ENCODE assay signal across 11 cellular contexts in the genomic region with DNA sequence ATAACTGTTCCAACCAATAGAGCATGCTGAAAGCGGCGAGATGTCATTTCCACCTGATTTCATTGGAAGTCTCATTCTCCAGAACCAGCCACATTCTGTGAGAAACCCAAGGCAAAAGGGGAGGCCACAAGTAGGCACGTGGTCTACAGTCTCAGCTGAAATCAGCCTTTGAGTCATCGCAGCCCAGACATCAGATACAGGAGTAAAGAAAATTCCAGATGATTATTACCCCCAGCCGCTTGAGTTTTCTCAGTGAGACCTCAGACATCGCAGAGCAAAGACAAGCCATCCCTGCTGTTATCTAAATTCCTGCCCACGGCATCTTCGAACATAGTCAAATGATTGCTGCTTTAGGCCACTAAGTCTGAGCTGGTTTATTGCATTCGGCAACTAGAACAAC. TPM values are rescaled to one million over a fixed set of nuclear protein-coding genes. Genes with fewer than 3 reads are reported as not detected.
A peak's percentile ranks its signal among the peaks of the same experiment; 100 is the strongest.
DNase-seq lines count a peak whose midpoint lies in the region; ATAC-seq and TF ChIP-seq lines count a peak whose summit lies in the region.
"Had no signal": no experiment of that assay in that cellular context is flagged by ENCODE, and none has a peak within 500 bp of the region (broad histone marks: within the 10 kb centered on the region; RNA-seq: fewer than 3 reads in every experiment).

No MANE protein-coding gene starts in this region.

- TF ChIP-seq CTCF in right atrium auricular region (IDR thresholded peaks at IDR 0.05), result no peak
- no peak for TF ChIP-seq CTCF in gastroesophageal sphincter (IDR thresholded peaks at IDR 0.05)
- no peak for TF ChIP-seq CTCF in tibial artery (IDR thresholded peaks at IDR 0.05)
- TF ChIP-seq CTCF in mucosa of descending colon (IDR thresholded peaks at IDR 0.05), result no peak

- peak overlapping the region; percentile 35 for H3K4me3 Mint-ChIP-seq in activated T-helper 2 cell treated with anti-CD3 and anti-CD28 coated beads, Interferon-gamma antibody, Interleukin-2, Interleukin-4, amounts not matched to agents 10 μg/mL and 5 μg/mL and 100 μg/mL, durations not matched to agents 14 hours and 24 hours and 36 hours (ENCODE audit: low read depth)
- H3K4me3 Mint-ChIP-seq: memory B cell had no signal

- H3K27ac ChIP-seq in right atrium auricular region (peak overlapping the region; percentile 13 to 38), gastroesophageal sphincter (peak overlapping the region in 3 of 4 donors; percentile 4 to 72 (median 71)), tibial artery (peak overlapping the region; percentile 56 to 64)

- peaks cover 54% of the 10 kb centered on the region for H3K36me3 Mint-ChIP-seq in activated T-helper 2 cell treated with anti-CD3 and anti-CD28 coated beads, Interferon-gamma antibody, Interleukin-2, Interleukin-4, amounts not matched to agents 10 μg/mL and 5 μg/mL and 100 μg/mL, durations not matched to agents 14 hours and 24 hours and 36 hours (ENCODE audit: low read depth)

- no peaks in the 10 kb centered on the region for H3K9me3 Mint-ChIP-seq in activated T-helper 2 cell treated with anti-CD3 and anti-CD28 coated beads, Interferon-gamma antibody, Interleukin-2, Interleukin-4, amounts not matched to agents 10 μg/mL and 5 μg/mL and 100 μg/mL, durations not matched to agents 14 hours and 24 hours and 36 hours
- H3K9me3 Mint-ChIP-seq: memory B cell had no signal

- no peak for ATAC-seq in gastroesophageal sphincter
- no peak for ATAC-seq in mucosa of descending colon

- WGBS in gastroesophageal sphincter (ENCODE audit: low coverage in 1 of 2), 2 donors, result 94 to 96% methylated on average over 6 to 8 of the region's 9 CpGs

- no peak for TF ChIP-seq EP300 in gastroesophageal sphincter (IDR thresholded peaks at IDR 0.05)

- H3K36me3 ChIP-seq in right atrium auricular region (no peaks in the 10 kb centered on the region), gastroesophageal sphincter (no peaks in the 10 kb centered on the region), tibial artery (no peaks in the 10 kb centered on the region), mucosa of descending colon (ENCODE audit: low read depth) (no peaks in the 10 kb centered on the region)

- peak overlapping the region; percentile 81 for H3K27ac Mint-ChIP-seq in activated T-helper 2 cell treated with anti-CD3 and anti-CD28 coated beads, Interferon-gamma antibody, Interleukin-2, Interleukin-4, amounts not matched to agents 10 μg/mL and 5 μg/mL and 100 μg/mL, durations not matched to agents 14 hours and 24 hours and 36 hours
- H3K27ac Mint-ChIP-seq: memory B cell had no signal

- H3K9me3 ChIP-seq in right atrium auricular region, result no peaks in the 10 kb centered on the region
- H3K9me3 ChIP-seq in gastroesophageal sphincter, result no peaks in the 10 kb centered on the region
- no peaks in the 10 kb centered on the region for H3K9me3 ChIP-seq in tibial artery
- H3K9me3 ChIP-seq in mucosa of descending colon, result no peaks in the 10 kb centered on the region

- H3K4me3 ChIP-seq in right atrium auricular region, result no peak overlapping the region
- H3K4me3 ChIP-seq in gastroesophageal sphincter, result no peak overlapping the region
- H3K4me3 ChIP-seq in tibial artery, result no peak overlapping the region
- H3K4me3 ChIP-seq in mucosa of descending colon, result no peak overlapping the region

- intact Hi-C loops in cardiac septum (cut with DNase I) (no loop called here), tibial artery (cut with DNase I; ENCODE audit: low total_unique reads) (no loop called here), mucosa of descending colon (cut with DNase I, micrococcal nuclease) (no loop called here)
- intact Hi-C loops in activated T-helper 2 cell treated with anti-CD3 and anti-CD28 coated beads, Interferon-gamma antibody, Interleukin-2, Interleukin-4, amounts not matched to agents 10 μg/mL and 5 μg/mL and 100 μg/mL, durations not matched to agents 14 hours and 24 hours and 36 hours (cut with micrococcal nuclease), result loop anchor here (1.0 to 2.0 kb wide), 2 partner anchors 14 to 28 kb away; no protein-coding TSS in a partner anchor

- H3K4me1 ChIP-seq in right atrium auricular region (peaks cover 0 to 87% of the 10 kb centered on the region in 2 donors), gastroesophageal sphincter (peaks cover 4 to 85% (median 34%) of the 10 kb centered on the region in 3 donors), tibial artery (peaks cover 0 to 86% (median 63%) of the 10 kb centered on the region in 4 donors), mucosa of descending colon (ENCODE audit: low read depth) (peaks cover 31% of the 10 kb centered on the region)

- H3K27me3 ChIP-seq in right atrium auricular region, result no peaks in the 10 kb centered on the region
- no peaks in the 10 kb centered on the region for H3K27me3 ChIP-seq in gastroesophageal sphincter
- H3K27me3 ChIP-seq in tibial artery, result no peaks in the 10 kb centered on the region

- DNase-seq in right atrium auricular region (ENCODE audit: low spot score), result no peak
- no peak for DNase-seq in cardiac septum (ENCODE audit: low spot score)
- DNase-seq in activated T-helper 2 cell treated with anti-CD3 and anti-CD28 coated beads, Interferon-gamma antibody, Interleukin-2, Interleukin-4, amounts not matched to agents 10 μg/mL and 5 μg/mL and 100 μg/mL, durations not matched to agents 14 hours and 24 hours and 36 hours (ENCODE audit: low spot score), result no peak
- no peak for DNase-seq in tibial artery
- DNase-seq in mesenteric fat pad (ENCODE audit: low spot score), result no peak
- no peak for DNase-seq in mucosa of descending colon
- no peak for DNase-seq in NCI-H2081 (lab: John Stamatoyannopoulos, UW)
- DNase-seq: H7, NCI-H1694 treated with DMSO at 0.1 percent for 48 hours had no signal

- H3K27me3 Mint-ChIP-seq in activated T-helper 2 cell treated with anti-CD3 and anti-CD28 coated beads, Interferon-gamma antibody, Interleukin-2, Interleukin-4, amounts not matched to agents 10 μg/mL and 5 μg/mL and 100 μg/mL, durations not matched to agents 14 hours and 24 hours and 36 hours (ENCODE audit: low read depth), result no peaks in the 10 kb centered on the region
- H3K27me3 Mint-ChIP-seq: memory B cell had no signal

- peaks cover 67% of the 10 kb centered on the region for H3K4me1 Mint-ChIP-seq in activated T-helper 2 cell treated with anti-CD3 and anti-CD28 coated beads, Interferon-gamma antibody, Interleukin-2, Interleukin-4, amounts not matched to agents 10 μg/mL and 5 μg/mL and 100 μg/mL, durations not matched to agents 14 hours and 24 hours and 36 hours (ENCODE audit: low read depth)

- no peak for TF ChIP-seq POLR2A in gastroesophageal sphincter (IDR thresholded peaks at IDR 0.05)

RNA-seq across cellular contexts. Expression of gene STAT3, which starts 23.1 kb away (rescaled TPM):
- total RNA-seq in right atrium auricular region, result 100 to 1,000 TPM; 105 to 150 TPM
- 159 TPM for total RNA-seq in cardiac septum
- total RNA-seq in activated T-helper 2 cell treated with anti-CD3 and anti-CD28 coated beads, Interferon-gamma antibody, Interleukin-2, Interleukin-4, amounts not matched to agents 10 μg/mL and 5 μg/mL and 100 μg/mL, durations not matched to agents 14 hours and 24 hours and 36 hours, result 250 and 262 TPM in 2 replicates
- total RNA-seq in gastroesophageal sphincter, result 100 to 1,000 TPM; 146 to 253 (median 205) TPM
- 353 TPM for total RNA-seq in mesenteric fat pad
- total RNA-seq in mucosa of descending colon, result 100 to 1,000 TPM; 158 to 230 (median 227) TPM

RNA-seq across cellular contexts. Expression of gene CAVIN1, which starts 57.9 kb away (rescaled TPM):
- total RNA-seq in right atrium auricular region, result 100 to 1,000 TPM; 202 to 348 TPM
- 358 TPM for total RNA-seq in cardiac septum
- 3.5 and 3.8 TPM in 2 replicates for total RNA-seq in activated T-helper 2 cell treated with anti-CD3 and anti-CD28 coated beads, Interferon-gamma antibody, Interleukin-2, Interleukin-4, amounts not matched to agents 10 μg/mL and 5 μg/mL and 100 μg/mL, durations not matched to agents 14 hours and 24 hours and 36 hours
- 1,000 to 10,000 TPM in 2 of 4 donors, 100 to 1,000 TPM in 2; 615 to 1,266 (median 897) TPM for total RNA-seq in gastroesophageal sphincter
- 681 TPM for total RNA-seq in mesenteric fat pad
- 100 to 1,000 TPM in 1 of 3 donors, 10 to 100 TPM in 2; 19.3 to 246 (median 52.4) TPM for total RNA-seq in mucosa of descending colon
